16 cellular contexts compared by ENCODE assay signal in the genomic region with DNA sequence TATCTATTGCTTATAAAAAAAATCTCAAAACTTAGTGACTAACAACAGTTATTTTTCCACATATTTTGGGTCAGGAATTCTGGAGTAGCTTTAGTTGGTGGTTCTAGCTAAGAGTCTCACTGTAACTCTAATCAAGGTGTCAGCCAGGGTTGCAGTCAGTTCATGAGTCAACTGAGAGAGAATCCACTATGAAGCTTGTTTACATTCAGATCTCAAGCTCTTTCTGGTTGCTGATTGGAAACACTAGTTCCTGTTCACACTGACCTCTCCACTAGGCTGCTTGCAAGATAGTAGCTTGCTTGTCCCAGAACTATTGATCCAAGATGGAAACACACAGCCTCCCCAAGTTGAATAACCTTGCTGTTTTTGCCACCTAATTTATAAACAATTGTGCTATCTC.
"Had no signal": no experiment of that assay in that cellular context is flagged by ENCODE, and none has a peak within 500 bp of the region (broad histone marks: within the 10 kb centered on the region; RNA-seq: fewer than 3 reads in every experiment).

No MANE protein-coding gene starts in this region.

- H3K4me3 Mint-ChIP-seq: activated naive CD8-positive, alpha-beta T cell treated with anti-CD3 and anti-CD28 coated beads for 36 hours; naive thymus-derived CD4-positive, alpha-beta T cell; stimulated activated naive CD8-positive, alpha-beta T cell treated with anti-CD3 and anti-CD28 coated beads, Interleukin-15, amount 100 ng/mL, for 72 hours had no signal

- H3K9me3 Mint-ChIP-seq: activated naive CD8-positive, alpha-beta T cell treated with anti-CD3 and anti-CD28 coated beads for 36 hours had no signal

- H3K4me1 Mint-ChIP-seq: activated naive CD8-positive, alpha-beta T cell treated with anti-CD3 and anti-CD28 coated beads for 36 hours; naive thymus-derived CD4-positive, alpha-beta T cell; stimulated activated naive CD8-positive, alpha-beta T cell treated with anti-CD3 and anti-CD28 coated beads, Interleukin-15, amount 100 ng/mL, for 72 hours had no signal

- DNase-seq: activated CD4-positive, alpha-beta T cell treated with anti-CD3 and anti-CD28 coated beads, Interleukin-2, amount 50 U/mL, for 1 hour; activated CD8-positive, alpha-beta memory T cell treated with anti-CD3 and anti-CD28 coated beads for 24 hours; activated gamma-delta T cell treated with Interleukin-2 at 50 U/mL for 16 hours; activated naive CD8-positive, alpha-beta T cell treated with anti-CD3 and anti-CD28 coated beads for 36 hours; brain microvascular endothelial cell; effector CD8-positive, alpha-beta T cell; left lung; mucosa of descending colon; naive thymus-derived CD4-positive, alpha-beta T cell; sigmoid colon; spleen; stimulated activated naive CD8-positive, alpha-beta T cell treated with anti-CD3 and anti-CD28 coated beads, Interleukin-15, amount 100 ng/mL, for 72 hours; testis; upper lobe of right lung had no signal

- H3K27me3 Mint-ChIP-seq: stimulated activated naive CD8-positive, alpha-beta T cell treated with anti-CD3 and anti-CD28 coated beads, Interleukin-15, amount 100 ng/mL, for 72 hours had no signal

- FAIRE-seq: keratinocyte had no signal

- ATAC-seq: gastroesophageal sphincter; left lung; mucosa of descending colon; naive thymus-derived CD4-positive, alpha-beta T cell; stimulated activated naive CD8-positive, alpha-beta T cell treated with anti-CD3 and anti-CD28 coated beads, Interleukin-15, amount 100 ng/mL, for 72 hours; upper lobe of right lung had no signal

- H3K27ac Mint-ChIP-seq: activated naive CD8-positive, alpha-beta T cell treated with anti-CD3 and anti-CD28 coated beads for 36 hours; naive thymus-derived CD4-positive, alpha-beta T cell; stimulated activated naive CD8-positive, alpha-beta T cell treated with anti-CD3 and anti-CD28 coated beads, Interleukin-15, amount 100 ng/mL, for 72 hours had no signal

- H3K36me3 Mint-ChIP-seq: activated naive CD8-positive, alpha-beta T cell treated with anti-CD3 and anti-CD28 coated beads for 36 hours; naive thymus-derived CD4-positive, alpha-beta T cell had no signal
